In the genomic region with DNA sequence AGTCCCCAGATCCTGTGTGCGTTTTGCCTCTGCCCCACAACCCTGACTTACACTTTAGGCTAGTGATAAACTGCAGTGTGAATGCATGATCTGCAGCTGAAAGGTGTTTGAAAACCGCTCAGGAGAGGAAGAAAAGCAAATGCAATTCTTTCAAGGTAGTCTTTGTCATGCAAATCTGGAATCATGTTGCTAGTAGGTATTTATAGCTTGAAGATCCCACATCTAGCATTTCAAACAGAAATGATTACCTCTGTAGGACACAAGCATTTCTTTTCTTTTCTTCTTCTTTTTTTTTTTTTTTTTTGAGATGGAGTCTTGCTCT, we compare ENCODE assay signal across 1 cellular context.
TF ChIP-seq lines count a peak whose summit lies in the region.

No MANE protein-coding gene starts in this region.

TF ChIP-seq in IMR-90, 13 proteins besides CTCF, POLR2A, EP300 and RAD21:
- TF ChIP-seq, protein P1, sequence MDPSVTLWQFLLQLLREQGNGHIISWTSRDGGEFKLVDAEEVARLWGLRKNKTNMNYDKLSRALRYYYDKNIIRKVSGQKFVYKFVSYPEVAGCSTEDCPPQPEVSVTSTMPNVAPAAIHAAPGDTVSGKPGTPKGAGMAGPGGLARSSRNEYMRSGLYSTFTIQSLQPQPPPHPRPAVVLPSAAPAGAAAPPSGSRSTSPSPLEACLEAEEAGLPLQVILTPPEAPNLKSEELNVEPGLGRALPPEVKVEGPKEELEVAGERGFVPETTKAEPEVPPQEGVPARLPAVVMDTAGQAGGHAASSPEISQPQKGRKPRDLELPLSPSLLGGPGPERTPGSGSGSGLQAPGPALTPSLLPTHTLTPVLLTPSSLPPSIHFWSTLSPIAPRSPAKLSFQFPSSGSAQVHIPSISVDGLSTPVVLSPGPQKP (IDR thresholded peaks at IDR 0.05; ENCODE audit: borderline replicate concordance, low read depth, low read length), result no peak
- TF ChIP-seq NFE2L2 (IDR thresholded peaks at IDR 0.05; ENCODE audit: low read depth, low read length), result no peak
- TF ChIP-seq MAFK (IDR thresholded peaks at IDR 0.05; ENCODE audit: low read depth, low read length), result no peak
- no peak for TF ChIP-seq CHD1 (IDR thresholded peaks at IDR 0.05; ENCODE audit: low read depth, low read length)
- no peak for TF ChIP-seq SMC3 (IDR thresholded peaks at IDR 0.05; ENCODE audit: low read depth, low read length)
- TF ChIP-seq, protein P2, sequence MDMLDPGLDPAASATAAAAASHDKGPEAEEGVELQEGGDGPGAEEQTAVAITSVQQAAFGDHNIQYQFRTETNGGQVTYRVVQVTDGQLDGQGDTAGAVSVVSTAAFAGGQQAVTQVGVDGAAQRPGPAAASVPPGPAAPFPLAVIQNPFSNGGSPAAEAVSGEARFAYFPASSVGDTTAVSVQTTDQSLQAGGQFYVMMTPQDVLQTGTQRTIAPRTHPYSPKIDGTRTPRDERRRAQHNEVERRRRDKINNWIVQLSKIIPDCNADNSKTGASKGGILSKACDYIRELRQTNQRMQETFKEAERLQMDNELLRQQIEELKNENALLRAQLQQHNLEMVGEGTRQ (IDR thresholded peaks at IDR 0.05; ENCODE audit: low read depth, low read length), result no peak
- no peak for TF ChIP-seq BHLHE40 (IDR thresholded peaks at IDR 0.05; ENCODE audit: low read depth, low read length)
- TF ChIP-seq MXI1 (IDR thresholded peaks at IDR 0.05; ENCODE audit: borderline replicate concordance, low read depth, low read length), result no peak
- no peak for TF ChIP-seq FOS (IDR thresholded peaks at IDR 0.05; ENCODE audit: low read depth, low read length)
